In the genomic region with DNA sequence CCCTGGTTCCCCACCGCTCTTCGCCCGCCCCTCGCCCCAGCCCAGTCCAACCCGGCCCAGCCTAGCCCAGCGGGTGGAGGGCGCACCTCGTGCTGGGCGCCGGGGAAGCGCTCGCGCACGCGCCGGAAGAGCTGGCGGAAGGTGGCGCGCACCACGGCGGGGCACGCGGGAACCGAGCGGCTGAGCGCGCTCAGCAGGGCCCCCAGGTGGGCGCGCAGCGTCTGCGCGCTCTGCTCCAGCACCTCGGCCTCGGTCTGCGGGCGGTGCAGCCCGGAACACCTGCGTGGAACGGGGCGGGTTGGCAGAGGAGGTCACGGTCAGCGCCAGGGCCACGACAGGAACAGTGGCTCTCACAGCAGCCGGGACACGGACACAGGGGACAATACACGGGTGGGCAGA, we compare ENCODE assay signal across 8 cellular contexts. TPM values are rescaled to one million over a fixed set of nuclear protein-coding genes. Genes with fewer than 3 reads are reported as not detected.
DNase-seq lines count a peak whose midpoint lies in the region; ATAC-seq and TF ChIP-seq lines count a peak whose summit lies in the region.
"Not testable (repeated sequence)": the region's sequence is repeated elsewhere in the genome, so short reads cannot be mapped to it uniquely, and the experiment has no call there.

No MANE protein-coding gene starts in this region.

- not testable (repeated sequence) for H3K9me2 ChIP-seq in SU-DHL-6 (replicated peaks; ENCODE audit: insufficient read depth, low read length)

- peaks cover 16% of the 10 kb centered on the region for H3K4me1 Mint-ChIP-seq in neural crest cell

- not testable (repeated sequence) for H3K36me3 ChIP-seq in ES-I3 (ENCODE audit: insufficient read depth, low read length); HUES64 (ENCODE audit: insufficient read depth, low read length); SU-DHL-6 (ENCODE audit: low read length); fibroblast of lung (ENCODE audit: control insufficient read depth, insufficient read depth, low read length)

- H3K27ac ChIP-seq in HUES64 (ENCODE audit: low read depth, low read length); fibroblast of lung (ENCODE audit: insufficient read depth, low read length): not testable (repeated sequence)
- H3K27ac ChIP-seq in SU-DHL-6 (ENCODE audit: low read depth, low read length) = peak overlapping the region; percentile 32

- peak overlapping the region; percentile 70 for H2AFZ ChIP-seq in SU-DHL-6 (ENCODE audit: low read depth, low read length, severe bottlenecking)
- H2AFZ ChIP-seq in fibroblast of lung (ENCODE audit: low read length) = not testable (repeated sequence)

- H3K9ac ChIP-seq in ES-I3 (ENCODE audit: low read depth, low read length) (peak overlapping the region; percentile 24; the same call in 1 of the 2 replicates), SU-DHL-6 (ENCODE audit: low read length) (peak overlapping the region; percentile 53)
- not testable (repeated sequence) for H3K9ac ChIP-seq in HUES64 (ENCODE audit: low read depth, low read length); fibroblast of lung (ENCODE audit: insufficient read depth, low read length)

- peaks cover 25% of the 10 kb centered on the region for H3K27me3 Mint-ChIP-seq in neural crest cell (ENCODE audit: low read depth)

- not testable (repeated sequence) for H3K36me3 Mint-ChIP-seq in neural crest cell (ENCODE audit: low read depth)

- H3K79me2 ChIP-seq in SU-DHL-6 (ENCODE audit: insufficient read depth, low read length) = peaks cover 10% of the 10 kb centered on the region
- H3K79me2 ChIP-seq in fibroblast of lung (ENCODE audit: control insufficient read depth, insufficient read depth, low read length) = not testable (repeated sequence)

- H3K4me3 Mint-ChIP-seq in neural crest cell = not testable (repeated sequence)

- H3K4me1 ChIP-seq in ES-I3 (ENCODE audit: insufficient read depth, low read length); HUES64 (ENCODE audit: insufficient read depth, low read length); fibroblast of lung (ENCODE audit: control insufficient read depth, extremely low read depth, insufficient read depth, low read length): not testable (repeated sequence)

- H3K27me3 ChIP-seq in HUES64 (ENCODE audit: insufficient read depth, low read length) = peaks cover 24% of the 10 kb centered on the region
- not testable (repeated sequence) for H3K27me3 ChIP-seq in SU-DHL-6 (ENCODE audit: low read length); fibroblast of lung (ENCODE audit: control insufficient read depth, insufficient read depth, low read length)

- H3K9me3 Mint-ChIP-seq in neural crest cell = not testable (repeated sequence)

- peak; percentile 9 for TF ChIP-seq CTCF in SU-DHL-6 (IDR thresholded peaks at IDR 0.05; ENCODE audit: insufficient read depth, low read length, poor library complexity, severe bottlenecking)
- not testable (repeated sequence) for TF ChIP-seq CTCF in fibroblast of lung (conservative IDR thresholded peaks at IDR 0.05 in 1 of 2, IDR thresholded peaks at IDR 0.05 in 1 of 2; ENCODE audit: low read depth in 1 of 2, low read length in 2 of 2)
- TF ChIP-seq CTCF in neural crest cell (conservative IDR thresholded peaks at IDR 0.05) = peak; percentile 39

- peak; percentile 45 for ATAC-seq in GM21723 (IDR thresholded peaks at IDR 0.05; ENCODE audit: unreplicated experiment)

- peak overlapping the region; percentile 53 for H3K4me2 ChIP-seq in SU-DHL-6 (ENCODE audit: low read depth, low read length, poor library complexity, severe bottlenecking)
- H3K4me2 ChIP-seq in fibroblast of lung (ENCODE audit: extremely low read depth, insufficient read depth, low read length) = peak overlapping the region; percentile 25

- peak overlapping the region; percentile 40 for H3K4me3 ChIP-seq in HUES64 (ENCODE audit: low read length)
- peak overlapping the region; percentile 20 for H3K4me3 ChIP-seq in SU-DHL-6 (ENCODE audit: insufficient read depth, low read length, poor library complexity, severe bottlenecking)
- not testable (repeated sequence) for H3K4me3 ChIP-seq in fibroblast of lung (replicated peaks in 1 of 4; ENCODE audit: control extremely low read depth in 1 of 4, insufficient read depth in 1 of 4, low read depth in 3 of 4, low read length in 4 of 4)

- not testable (repeated sequence) for H4K20me1 ChIP-seq in SU-DHL-6 (ENCODE audit: low read depth, low read length); fibroblast of lung (ENCODE audit: control insufficient read depth, extremely low read depth, insufficient read depth, low read length)

- H3K9me3 ChIP-seq in ES-I3 (ENCODE audit: control insufficient read depth, insufficient read depth, low read length); HUES64 (ENCODE audit: insufficient read depth, low read depth, low read length); SU-DHL-6 (ENCODE audit: insufficient read depth, low read length); fibroblast of lung (ENCODE audit: control insufficient read depth, insufficient read depth, low read depth, low read length): not testable (repeated sequence)

- WGBS in HUES64 = 2% methylated on average over 46 of the region's 46 CpGs

- DNase-seq in activated gamma-delta T cell treated with Interleukin-2 at 50 U/mL for 16 hours = peak; percentile 58
- DNase-seq in fibroblast of lung (ENCODE audit: low read depth in 2 of 2); neural crest cell (ENCODE audit: low read depth, low spot score): not testable (repeated sequence)
- DNase-seq in stimulated activated naive CD4-positive, alpha-beta T cell (lab: John Stamatoyannopoulos, UW) = peak; percentile 57 to 79 (median 64)

- H3K27ac Mint-ChIP-seq in neural crest cell (ENCODE audit: unreplicated experiment) = not testable (repeated sequence)

- peaks cover 20% of the 10 kb centered on the region for H3F3A ChIP-seq in SU-DHL-6 (ENCODE audit: insufficient read depth)

RNA-seq across cellular contexts. Expression of gene DBNL, which starts 4.0 kb away (rescaled TPM):
- 40.3 TPM for polyA plus RNA-seq in HUES64 (2013, experiment 1 of 2)
- 38.6 TPM for polyA plus RNA-seq in HUES64 (2013, experiment 2 of 2)
- 66.8 and 88.2 TPM in 2 replicates for total RNA-seq in fibroblast of lung
- 86.4 and 115 TPM in 2 replicates for polyA plus RNA-seq in fibroblast of lung
- polyA plus RNA-seq in fibroblast of lung (2012) = 119 and 150 TPM in 2 replicates
- 264 and 307 TPM in 2 replicates for polyA minus RNA-seq in fibroblast of lung (ENCODE audit: low replicate concordance)
- total RNA-seq in neural crest cell = 74.1 and 74.6 TPM in 2 replicates

RNA-seq across cellular contexts. Expression of gene PGAM2, which starts 24.9 kb away (rescaled TPM):
- polyA plus RNA-seq in HUES64 (2013, experiment 1 of 2) = 3.3 TPM
- polyA plus RNA-seq in HUES64 (2013, experiment 2 of 2) = 2.3 TPM
- total RNA-seq in fibroblast of lung (0.26 and 0.33 TPM in 2 replicates), neural crest cell (1.8 and 2.4 TPM in 2 replicates)
- not detected in 2 replicates for polyA plus RNA-seq in fibroblast of lung
- 0.18 TPM in 1 of 2 replicates, not detected in the other for polyA plus RNA-seq in fibroblast of lung (2012)
- polyA minus RNA-seq in fibroblast of lung (ENCODE audit: low replicate concordance) = not detected in 2 replicates

RNA-seq across cellular contexts. Expression of gene POLM, which starts 41.8 kb away (rescaled TPM):
- polyA plus RNA-seq in HUES64 (2013, experiment 1 of 2) = 6.7 TPM
- 7.6 TPM for polyA plus RNA-seq in HUES64 (2013, experiment 2 of 2)
- total RNA-seq in fibroblast of lung (11.0 and 12.7 TPM in 2 replicates), neural crest cell (21.5 and 26.0 TPM in 2 replicates)
- 4.9 and 5.9 TPM in 2 replicates for polyA plus RNA-seq in fibroblast of lung
- polyA plus RNA-seq in fibroblast of lung (2012) = 5.7 and 7.1 TPM in 2 replicates
- polyA minus RNA-seq in fibroblast of lung (ENCODE audit: low replicate concordance) = 13.0 and 18.5 TPM in 2 replicates

RNA-seq across cellular contexts. Expression of gene SPDYE1, which starts 42.8 kb away (rescaled TPM):
- not detected for polyA plus RNA-seq in HUES64 (2013, experiment 1 of 2)
- not detected for polyA plus RNA-seq in HUES64 (2013, experiment 2 of 2)
- total RNA-seq in fibroblast of lung (under 0.01 TPM in 1 of 2 replicates, not detected in the other), neural crest cell (not detected in 2 replicates)
- polyA plus RNA-seq in fibroblast of lung = not detected in 2 replicates
- 0.05 and 0.10 TPM in 2 replicates for polyA plus RNA-seq in fibroblast of lung (2012)
- not detected in 2 replicates for polyA minus RNA-seq in fibroblast of lung (ENCODE audit: low replicate concordance)
